Comparison of ENCODE assay signal across 8 cellular contexts in the genomic region with DNA sequence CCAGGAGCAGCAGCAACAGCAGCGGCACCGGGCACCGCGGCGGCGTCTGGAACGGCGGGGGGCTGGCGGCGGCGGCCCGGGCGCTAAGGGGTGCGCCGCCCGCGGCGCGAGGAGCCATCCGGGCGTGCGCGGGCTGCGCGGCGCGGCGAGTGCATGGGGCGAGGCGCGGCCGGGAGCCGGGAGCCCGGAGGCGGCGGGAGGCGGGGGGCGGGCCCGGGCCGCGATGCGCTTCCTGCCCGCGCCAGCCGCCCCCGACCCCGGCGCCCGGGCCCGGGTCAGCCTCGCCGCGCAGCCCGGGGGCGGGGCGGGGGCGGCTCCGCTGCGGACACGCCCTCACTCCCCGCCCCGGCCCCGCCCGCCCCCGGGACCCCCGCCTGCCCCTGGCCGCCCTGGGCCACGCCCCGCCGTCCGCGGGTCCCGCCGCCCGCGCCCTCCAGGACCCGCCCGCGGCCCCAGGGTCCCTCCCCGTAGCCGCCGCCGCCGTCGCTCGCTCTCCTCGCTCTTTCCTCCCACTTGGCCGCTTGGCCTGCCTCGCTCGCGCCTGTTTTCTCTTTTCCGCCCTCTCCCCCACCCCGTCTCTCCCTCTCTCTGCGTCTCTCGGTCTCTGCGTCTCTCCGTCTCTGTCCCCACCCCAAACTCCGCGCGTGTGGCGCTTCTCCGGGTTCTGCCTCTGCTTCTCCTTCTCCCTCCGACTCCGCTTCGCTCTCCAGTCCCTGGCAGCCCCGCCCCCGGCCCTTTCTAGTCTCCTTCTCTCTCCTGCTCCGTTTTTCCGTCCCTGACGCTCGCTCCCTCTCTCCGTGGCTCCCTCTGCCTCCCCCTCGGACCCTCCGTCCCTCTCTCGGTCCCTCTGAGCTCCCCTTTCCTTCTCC. TPM values are rescaled to one million over a fixed set of nuclear protein-coding genes. Genes with fewer than 3 reads are reported as not detected.
A peak's percentile ranks its signal among the peaks of the same experiment; 100 is the strongest.
DNase-seq lines count a peak whose midpoint lies in the region; ATAC-seq, FAIRE-seq and TF ChIP-seq lines count a peak whose summit lies in the region.

A gene with protein sequence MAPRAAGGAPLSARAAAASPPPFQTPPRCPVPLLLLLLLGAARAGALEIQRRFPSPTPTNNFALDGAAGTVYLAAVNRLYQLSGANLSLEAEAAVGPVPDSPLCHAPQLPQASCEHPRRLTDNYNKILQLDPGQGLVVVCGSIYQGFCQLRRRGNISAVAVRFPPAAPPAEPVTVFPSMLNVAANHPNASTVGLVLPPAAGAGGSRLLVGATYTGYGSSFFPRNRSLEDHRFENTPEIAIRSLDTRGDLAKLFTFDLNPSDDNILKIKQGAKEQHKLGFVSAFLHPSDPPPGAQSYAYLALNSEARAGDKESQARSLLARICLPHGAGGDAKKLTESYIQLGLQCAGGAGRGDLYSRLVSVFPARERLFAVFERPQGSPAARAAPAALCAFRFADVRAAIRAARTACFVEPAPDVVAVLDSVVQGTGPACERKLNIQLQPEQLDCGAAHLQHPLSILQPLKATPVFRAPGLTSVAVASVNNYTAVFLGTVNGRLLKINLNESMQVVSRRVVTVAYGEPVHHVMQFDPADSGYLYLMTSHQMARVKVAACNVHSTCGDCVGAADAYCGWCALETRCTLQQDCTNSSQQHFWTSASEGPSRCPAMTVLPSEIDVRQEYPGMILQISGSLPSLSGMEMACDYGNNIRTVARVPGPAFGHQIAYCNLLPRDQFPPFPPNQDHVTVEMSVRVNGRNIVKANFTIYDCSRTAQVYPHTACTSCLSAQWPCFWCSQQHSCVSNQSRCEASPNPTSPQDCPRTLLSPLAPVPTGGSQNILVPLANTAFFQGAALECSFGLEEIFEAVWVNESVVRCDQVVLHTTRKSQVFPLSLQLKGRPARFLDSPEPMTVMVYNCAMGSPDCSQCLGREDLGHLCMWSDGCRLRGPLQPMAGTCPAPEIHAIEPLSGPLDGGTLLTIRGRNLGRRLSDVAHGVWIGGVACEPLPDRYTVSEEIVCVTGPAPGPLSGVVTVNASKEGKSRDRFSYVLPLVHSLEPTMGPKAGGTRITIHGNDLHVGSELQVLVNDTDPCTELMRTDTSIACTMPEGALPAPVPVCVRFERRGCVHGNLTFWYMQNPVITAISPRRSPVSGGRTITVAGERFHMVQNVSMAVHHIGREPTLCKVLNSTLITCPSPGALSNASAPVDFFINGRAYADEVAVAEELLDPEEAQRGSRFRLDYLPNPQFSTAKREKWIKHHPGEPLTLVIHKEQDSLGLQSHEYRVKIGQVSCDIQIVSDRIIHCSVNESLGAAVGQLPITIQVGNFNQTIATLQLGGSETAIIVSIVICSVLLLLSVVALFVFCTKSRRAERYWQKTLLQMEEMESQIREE (N-terminal part only) (minus strand): TSS at position 155 of the 869 bp plus-strand sequence. CDS start 37 bp downstream, at position 118.

- H3K9me1 ChIP-seq in keratinocyte (ENCODE audit: control insufficient read depth, extremely low read depth, insufficient read depth, low read length): no peaks in the 10 kb centered on the region

- no peak for FAIRE-seq in keratinocyte (lab: Jason Lieb, UNC)

- H4K20me1 ChIP-seq in keratinocyte (ENCODE audit: control insufficient read depth, extremely low read depth, insufficient read depth, low read length): peaks cover 3% of the 10 kb centered on the region

- peak within 1 kb of the TSS; percentile 15 for H3K9ac ChIP-seq in keratinocyte (ENCODE audit: control insufficient read depth, extremely low read depth, insufficient read depth, low read length)

- TF ChIP-seq CTCF in LNCaP clone FGC (IDR thresholded peaks at IDR 0.05; ENCODE audit: control insufficient read depth, extremely low read depth, insufficient read depth) (no peak), keratinocyte (optimal IDR thresholded peaks at IDR 0.05 in 1 of 3, IDR thresholded peaks at IDR 0.05 in 1 of 3, conservative IDR thresholded peaks at IDR 0.05 in 1 of 3; ENCODE audit: extremely low read depth in 1 of 3, insufficient read depth in 2 of 3, low read length in 3 of 3) (no peak)

- H2AFZ ChIP-seq in keratinocyte (ENCODE audit: control insufficient read depth, low read length): peak within 1 kb of the TSS; percentile 70

- H3K4me3 ChIP-seq in LNCaP clone FGC (ENCODE audit: low read depth, low read length) (0 out of 2 replicates have a peak within 1 kb of the TSS, but pooled peaks have one; percentile 9), keratinocyte (ENCODE audit: control insufficient read depth in 2 of 3, extremely low read depth in 1 of 3, insufficient read depth in 2 of 3, low read depth in 1 of 3, low read length in 3 of 3) (peak within 1 kb of the TSS; percentile 35 to 66 (median 58)), skin epidermis (peak within 1 kb of the TSS; percentile 43 to 78 (median 49))

- peak within 1 kb of the TSS; percentile 91 for H3K27ac ChIP-seq in cingulate gyrus (ENCODE audit: low read depth, low read length)
- no peak within 1 kb of the TSS for H3K27ac ChIP-seq in keratinocyte (ENCODE audit: control insufficient read depth, insufficient read depth, low read length)
- peak within 1 kb of the TSS; percentile 36 to 95 (median 88) for H3K27ac ChIP-seq in skin epidermis

- no peak for ATAC-seq in HG02884 (IDR thresholded peaks at IDR 0.05; ENCODE audit: unreplicated experiment)

- no peaks in the 10 kb centered on the region for H3K4me1 ChIP-seq in keratinocyte (ENCODE audit: control insufficient read depth, extremely low read depth, insufficient read depth, low read length)

- peaks cover 50% of the 10 kb centered on the region for H3K27me3 ChIP-seq in keratinocyte (ENCODE audit: control insufficient read depth, extremely low read depth, insufficient read depth, low read length)

- no peaks in the 10 kb centered on the region for H3K9me3 ChIP-seq in keratinocyte (ENCODE audit: control insufficient read depth, low read depth, low read length)

- DNase-seq in ELR (ENCODE audit: low read depth) (peak; percentile 58), LNCaP clone FGC (ENCODE audit: low read depth) (no peak), T-helper 9 cell (peak; percentile 44), keratinocyte (ENCODE audit: low read depth, low spot score) (no peak), NK-92 (lab: John Stamatoyannopoulos, UW; ENCODE audit: unreplicated experiment) (no peak)

- H3K4me2 ChIP-seq in keratinocyte (ENCODE audit: control insufficient read depth, extremely low read depth, insufficient read depth, low read depth, low read length): peak within 1 kb of the TSS; percentile 70

- H3K79me2 ChIP-seq in keratinocyte (ENCODE audit: control insufficient read depth, insufficient read depth, low read length): no peaks in the 10 kb centered on the region

- no peaks in the 10 kb centered on the region for H3K36me3 ChIP-seq in keratinocyte (ENCODE audit: control insufficient read depth in 2 of 2, extremely low read depth in 1 of 2, insufficient read depth in 2 of 2, low read length in 2 of 2)

- dilution Hi-C loops in keratinocyte (cut with MboI; ENCODE audit: extremely low pct_ligation_motif_present, low sequenced_read_pairs): no loop called here

RNA-seq across cellular contexts. Expression of the gene that starts here (rescaled TPM):
- polyA plus RNA-seq in keratinocyte: 0.09 to 0.36 TPM (median 0.25 TPM) in 3 replicates
- 0.81 TPM for polyA plus RNA-seq in keratinocyte (2011; ENCODE audit: low read depth)
- polyA plus RNA-seq in keratinocyte (2011; cell fraction: cytosol; rRNA removed): 0.09 and 0.27 TPM in 2 replicates
- polyA plus RNA-seq in keratinocyte (2011; cell fraction: nucleus; rRNA removed): 0.61 and 0.93 TPM in 2 replicates
- polyA plus RNA-seq in keratinocyte (2012; ENCODE audit: low replicate concordance): 0.36 and 1.3 TPM in 2 replicates
- polyA minus RNA-seq in keratinocyte: 0.10 to 0.92 TPM (median 0.59 TPM) in 3 replicates
- not detected for polyA minus RNA-seq in keratinocyte (2011; cell fraction: cytosol; rRNA and poly(A)+ RNA removed)
- polyA minus RNA-seq in keratinocyte (2011; cell fraction: nucleus; rRNA and poly(A)+ RNA removed): 1.8 and 1.9 TPM in 2 replicates

Comparison
In these comparisons a context has a peak if more than half of its experiments do, and no peak if none do; other contexts are left out.
1. DNase-seq: peak in ELR (single experiment) and T-helper 9 cell (single experiment); none in LNCaP clone FGC (single experiment), keratinocyte (single experiment) and NK-92 (single experiment).
2. Peak in every context shown above with its lines, with median percentiles within 50 percentile points of each other: H3K4me3 ChIP-seq.